8 cellular contexts compared by ENCODE assay signal in the genomic region with DNA sequence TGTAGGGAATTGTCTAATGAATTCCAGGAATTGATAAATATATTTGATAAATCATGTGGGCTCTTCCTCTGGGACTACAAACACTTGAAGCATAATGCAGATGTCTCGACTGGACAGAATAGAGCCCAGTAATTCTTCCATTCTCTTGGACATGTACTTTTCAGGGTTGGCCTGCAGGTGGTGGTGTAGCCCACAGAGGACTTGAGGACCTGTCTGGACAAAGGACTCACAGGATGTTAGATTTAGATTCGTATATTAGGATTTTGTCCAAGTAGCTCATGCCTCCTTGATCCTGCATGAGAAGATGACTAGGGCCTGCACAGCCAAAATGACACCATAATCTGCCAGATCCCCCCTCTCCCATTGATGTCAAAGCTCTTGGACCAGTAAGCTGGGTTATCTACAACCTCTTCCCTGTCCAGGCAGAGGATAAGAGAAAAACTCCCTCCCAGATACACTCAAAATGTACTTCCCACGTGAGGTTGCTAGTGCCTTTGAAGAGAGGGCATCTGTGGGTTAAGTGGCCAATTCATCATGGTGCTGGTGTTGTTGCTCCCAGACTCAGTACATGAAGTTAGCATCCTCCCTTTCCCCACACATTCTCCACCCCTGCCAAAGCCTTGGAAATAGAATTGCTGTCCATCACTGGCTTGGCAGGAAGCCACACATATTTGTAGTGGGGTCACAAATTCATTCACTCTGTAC.
A peak's percentile ranks its signal among the peaks of the same experiment; 100 is the strongest.
DNase-seq lines count a peak whose midpoint lies in the region; ATAC-seq and TF ChIP-seq lines count a peak whose summit lies in the region.

No MANE protein-coding gene starts in this region.

- no peak overlapping the region for H3K27ac Mint-ChIP-seq in CD4-positive, CD25-positive, alpha-beta regulatory T cell
- H3K27ac Mint-ChIP-seq in activated naive CD8-positive, alpha-beta T cell treated with anti-CD3 and anti-CD28 coated beads, Interleukin-2, amount 50 U/mL, for 24 hours, result no peak overlapping the region

- no peaks in the 10 kb centered on the region for H3K4me1 ChIP-seq in CD4-positive, CD25-positive, alpha-beta regulatory T cell (ENCODE audit: control insufficient read depth, insufficient read depth, low read length, poor library complexity, severe bottlenecking)
- peaks cover 0 to 26% (median 14%) of the 10 kb centered on the region in 9 donors for H3K4me1 ChIP-seq in heart right ventricle

- POLR2A ChIA-PET in RWPE1 (lab: Yijun Ruan, JAX; ENCODE audit: low non-redundant PET), result no interaction called here

- 18 to 24% methylated on average over 3 of the region's 3 CpGs for WGBS in heart right ventricle, 2 donors

- no peaks in the 10 kb centered on the region for H3K36me3 ChIP-seq in CD4-positive, CD25-positive, alpha-beta regulatory T cell (ENCODE audit: control insufficient read depth, insufficient read depth, low read length)
- H3K36me3 ChIP-seq in heart right ventricle, result no peaks in the 10 kb centered on the region

- peak; percentile 7 to 51 (median 49) for DNase-seq in CD4-positive, CD25-positive, alpha-beta regulatory T cell
- DNase-seq in HUDEP-2 (lab: John Stamatoyannopoulos, UW; ENCODE audit: unreplicated experiment in 76 of 76) (peak in 57 of 76 experiments; percentile 5 to 75 (median 40)), RWPE1 (ENCODE audit: low spot score) (peak; percentile 42), heart right ventricle (peak; percentile 40 to 48), retinal pigment epithelial cell (ENCODE audit: low read depth) (peak; percentile 62)
- peak; percentile 37 for DNase-seq in activated naive CD8-positive, alpha-beta T cell treated with anti-CD3 and anti-CD28 coated beads, Interleukin-2, amount 50 U/mL, for 24 hours

- ATAC-seq in CD4-positive, CD25-positive, alpha-beta regulatory T cell (ENCODE audit: low read depth in 2 of 2), result peak in 1 of 2 donors; percentile 55
- ATAC-seq in GM19035 (IDR thresholded peaks at IDR 0.05; ENCODE audit: unreplicated experiment) (peak; percentile 79), heart right ventricle (peak in 7 of 8 donors; percentile 67 to 89 (median 86)), HG02840 (IDR thresholded peaks at IDR 0.05; ENCODE audit: low FRiP score, unreplicated experiment) (no peak)
- peak; percentile 65 for ATAC-seq in activated naive CD8-positive, alpha-beta T cell treated with anti-CD3 and anti-CD28 coated beads, Interleukin-2, amount 50 U/mL, for 24 hours

- TF ChIP-seq CTCF in RWPE1 (conservative IDR thresholded peaks at IDR 0.05; ENCODE audit: low read depth), result no peak; the same call in 1 of the 2 replicates
- TF ChIP-seq CTCF in heart right ventricle (IDR thresholded peaks at IDR 0.05), result peak; percentile 45 to 78 (median 68)
- peak; percentile 73 for TF ChIP-seq CTCF in retinal pigment epithelial cell (conservative IDR thresholded peaks at IDR 0.05; ENCODE audit: low read depth, low read length)

- H3K4me3 ChIP-seq in CD4-positive, CD25-positive, alpha-beta regulatory T cell (ENCODE audit: low read depth, low read length), result no peak overlapping the region
- H3K4me3 ChIP-seq in heart right ventricle, result no peak overlapping the region
- no peak overlapping the region for H3K4me3 ChIP-seq in retinal pigment epithelial cell (ENCODE audit: low read length)

- no peaks in the 10 kb centered on the region for H3K9me3 ChIP-seq in CD4-positive, CD25-positive, alpha-beta regulatory T cell (ENCODE audit: control insufficient read depth in 2 of 2, low read length in 2 of 2)
- no peaks in the 10 kb centered on the region for H3K9me3 ChIP-seq in heart right ventricle

- intact Hi-C loops in heart right ventricle (cut with DNase I), result loop anchor here in 8 of 10 donors (5.0 to 10.0 kb wide), 10 partner anchors 45 to 485 kb away; no protein-coding TSS in a partner anchor

- peaks cover 21% of the 10 kb centered on the region for H3K27me3 Mint-ChIP-seq in CD4-positive, CD25-positive, alpha-beta regulatory T cell
- H3K27me3 Mint-ChIP-seq in activated naive CD8-positive, alpha-beta T cell treated with anti-CD3 and anti-CD28 coated beads, Interleukin-2, amount 50 U/mL, for 24 hours, result no peaks in the 10 kb centered on the region

- no peaks in the 10 kb centered on the region for H3K9me3 Mint-ChIP-seq in CD4-positive, CD25-positive, alpha-beta regulatory T cell
- H3K9me3 Mint-ChIP-seq in activated naive CD8-positive, alpha-beta T cell treated with anti-CD3 and anti-CD28 coated beads, Interleukin-2, amount 50 U/mL, for 24 hours, result no peaks in the 10 kb centered on the region

- no peaks in the 10 kb centered on the region for H3K27me3 ChIP-seq in CD4-positive, CD25-positive, alpha-beta regulatory T cell (ENCODE audit: control insufficient read depth, insufficient read depth, low read length)
- no peaks in the 10 kb centered on the region for H3K27me3 ChIP-seq in heart right ventricle

- H3K4me1 Mint-ChIP-seq in CD4-positive, CD25-positive, alpha-beta regulatory T cell, result no peaks in the 10 kb centered on the region
- H3K4me1 Mint-ChIP-seq in activated naive CD8-positive, alpha-beta T cell treated with anti-CD3 and anti-CD28 coated beads, Interleukin-2, amount 50 U/mL, for 24 hours, result no peaks in the 10 kb centered on the region

- H3K36me3 Mint-ChIP-seq in CD4-positive, CD25-positive, alpha-beta regulatory T cell, result no peaks in the 10 kb centered on the region
- no peaks in the 10 kb centered on the region for H3K36me3 Mint-ChIP-seq in activated naive CD8-positive, alpha-beta T cell treated with anti-CD3 and anti-CD28 coated beads, Interleukin-2, amount 50 U/mL, for 24 hours (ENCODE audit: low read depth)

- no peak overlapping the region for H3K27ac ChIP-seq in CD4-positive, CD25-positive, alpha-beta regulatory T cell (ENCODE audit: insufficient read depth, low read length, poor library complexity, severe bottlenecking)
- H3K27ac ChIP-seq in RWPE1 (no peak overlapping the region), heart right ventricle (no peak overlapping the region)

- CTCF ChIA-PET in RWPE1 (lab: Yijun Ruan, JAX), result interaction anchor here (0.6 to 1.7 kb wide), 5 partner anchors 9 to 1459 kb away, joined by 3 to 5 read pairs (median 4); no protein-coding TSS in a partner anchor

- no peak overlapping the region for H3K4me3 Mint-ChIP-seq in CD4-positive, CD25-positive, alpha-beta regulatory T cell
- H3K4me3 Mint-ChIP-seq in activated naive CD8-positive, alpha-beta T cell treated with anti-CD3 and anti-CD28 coated beads, Interleukin-2, amount 50 U/mL, for 24 hours, result no peak overlapping the region
